In genomic region chr1:60483471-60483870, GRCh38 we compare ENCODE assay signal across 19 cellular contexts.
A peak's percentile ranks its signal among the peaks of the same experiment; 100 is the strongest.
DNase-seq lines count a peak whose midpoint lies in the region; FAIRE-seq and TF ChIP-seq lines count a peak whose summit lies in the region.
"Had no signal": no experiment of that assay in that cellular context is flagged by ENCODE, and none has a peak within 500 bp of the region (broad histone marks: within the 10 kb centered on the region; RNA-seq: fewer than 3 reads in every experiment).

No MANE protein-coding gene starts in this region.

- H3K4me3 ChIP-seq in bronchial epithelial cell (ENCODE audit: low read depth, low read length) (no peak overlapping the region), hepatocyte (no peak overlapping the region), testis (no peak overlapping the region)
- H3K4me3 ChIP-seq: BLaER1, GM23338 had no signal

- WGBS in hepatocyte (ENCODE audit: low lambda C conversion rate, missing lambda C conversion rate) = 59% methylated on average over 3 of the region's 3 CpGs
- 78 to 84% methylated on average over 3 of the region's 3 CpGs for WGBS in testis, 2 donors

- no peak overlapping the region for H3K4me3 Mint-ChIP-seq in nephron progenitor cell
- H3K4me3 Mint-ChIP-seq: CD8-positive, alpha-beta memory T cell; GM23338 had no signal

- H3K27me3 Mint-ChIP-seq in nephron progenitor cell (ENCODE audit: low read depth, poor library complexity) = no peaks in the 10 kb centered on the region
- H3K27me3 Mint-ChIP-seq: CD8-positive, alpha-beta memory T cell had no signal

- FAIRE-seq in bronchial epithelial cell (lab: Jason Lieb, UNC) = no peak
- FAIRE-seq: GM12892 had no signal

- no peak for TF ChIP-seq CTCF in bronchial epithelial cell (IDR thresholded peaks at IDR 0.05; ENCODE audit: insufficient read depth, low read length, severe bottlenecking)
- no peak for TF ChIP-seq CTCF in nephron progenitor cell (IDR thresholded peaks at IDR 0.05)
- no peak for TF ChIP-seq CTCF in hepatocyte (IDR thresholded peaks at IDR 0.05; ENCODE audit: poor library complexity)
- no peak for TF ChIP-seq CTCF in testis (IDR thresholded peaks at IDR 0.05)

- H3K9me3 ChIP-seq in hepatocyte (ENCODE audit: low read depth) (no peaks in the 10 kb centered on the region), testis (no peaks in the 10 kb centered on the region)
- H3K9me3 ChIP-seq: Caco-2 had no signal

- H2AFZ ChIP-seq in hepatocyte = no peak overlapping the region
- H2AFZ ChIP-seq: GM23338 had no signal

- H3K4me1 ChIP-seq in hepatocyte (ENCODE audit: insufficient read depth) (no peaks in the 10 kb centered on the region), testis (no peaks in the 10 kb centered on the region)
- H3K4me1 ChIP-seq: BLaER1, Caco-2 had no signal

- intact Hi-C loops in testis (cut with DNase I; ENCODE audit: low total_unique reads) = no loop called here

- TF ChIP-seq POLR2A in testis (IDR thresholded peaks at IDR 0.05) = no peak

- H3K27ac Mint-ChIP-seq in nephron progenitor cell = peak overlapping the region; percentile 13
- H3K27ac Mint-ChIP-seq: CD8-positive, alpha-beta memory T cell; GM23338 had no signal

- peaks cover 27% of the 10 kb centered on the region for H3K9me3 Mint-ChIP-seq in nephron progenitor cell

- no peak overlapping the region for H3K4me2 ChIP-seq in hepatocyte
- H3K4me2 ChIP-seq: BLaER1, GM23338 had no signal

- H3K27ac ChIP-seq in hepatocyte (no peak overlapping the region), testis (no peak overlapping the region)
- H3K27ac ChIP-seq: 22Rv1, BLaER1, HL-60 had no signal

- peak in 2 of 3 experiments; percentile 26 to 70 for DNase-seq in NCI-H1417 (lab: John Stamatoyannopoulos, UW)
- no peak for DNase-seq in NCI-H1417 treated with DMSO at 0.1 percent for 48 hours (lab: John Stamatoyannopoulos, UW)
- DNase-seq in bronchial epithelial cell (ENCODE audit: low read depth) = peak; percentile 55
- no peak for DNase-seq in nephron progenitor cell
- peak; percentile 6 for DNase-seq in renal cortical epithelial cell (ENCODE audit: low read depth)
- DNase-seq in hepatocyte (ENCODE audit: low spot score) = no peak
- DNase-seq in activated CD4-positive, alpha-beta T cell treated with anti-CD3 and anti-CD28 coated beads, Interleukin-2, amount 50 U/mL, for 4 hours = no peak
- DNase-seq in testis = no peak
- DNase-seq: AML-193; Caco-2; CD8-positive, alpha-beta memory T cell; DND-41; GDM1; H7 had no signal

- no peaks in the 10 kb centered on the region for H3K79me2 ChIP-seq in hepatocyte

- peaks cover 7% of the 10 kb centered on the region for H3K4me1 Mint-ChIP-seq in nephron progenitor cell
- H3K4me1 Mint-ChIP-seq: CD8-positive, alpha-beta memory T cell; GM23338 had no signal

- no peaks in the 10 kb centered on the region for H4K20me1 ChIP-seq in hepatocyte (ENCODE audit: insufficient read depth, poor library complexity, severe bottlenecking)
- H4K20me1 ChIP-seq: BLaER1 had no signal

- H3K27me3 ChIP-seq in bronchial epithelial cell (ENCODE audit: control insufficient read depth, insufficient read depth, low read length) = no peaks in the 10 kb centered on the region
- no peaks in the 10 kb centered on the region for H3K27me3 ChIP-seq in hepatocyte
- no peaks in the 10 kb centered on the region for H3K27me3 ChIP-seq in testis
- H3K27me3 ChIP-seq: BLaER1 had no signal

- H3K36me3 Mint-ChIP-seq in nephron progenitor cell (ENCODE audit: low read depth) = peaks cover 5% of the 10 kb centered on the region
- H3K36me3 Mint-ChIP-seq: CD8-positive, alpha-beta memory T cell had no signal

- no peaks in the 10 kb centered on the region for H3K9me2 ChIP-seq in hepatocyte (replicated peaks; ENCODE audit: insufficient read depth)

- no peaks in the 10 kb centered on the region for H3K36me3 ChIP-seq in bronchial epithelial cell (ENCODE audit: control insufficient read depth, insufficient read depth, low read length)
- H3K36me3 ChIP-seq in hepatocyte (replicated peaks; ENCODE audit: insufficient read depth, low read depth) = no peaks in the 10 kb centered on the region
- no peaks in the 10 kb centered on the region for H3K36me3 ChIP-seq in testis (ENCODE audit: low read depth, missing control alignments)
- H3K36me3 ChIP-seq: BLaER1 had no signal

Comparison
In these comparisons a context has a peak if more than half of its experiments do, and no peak if none do; other contexts are left out.
1. DNase-seq: peak in NCI-H1417 (2 of 3), bronchial epithelial cell (single experiment) and renal cortical epithelial cell (single experiment); none in NCI-H1417 treated with DMSO at 0.1 percent for 48 hours (single experiment), nephron progenitor cell (single experiment), hepatocyte (single experiment), activated CD4-positive, alpha-beta T cell treated with anti-CD3 and anti-CD28 coated beads, Interleukin-2, amount 50 U/mL, for 4 hours (0 of 2) and testis (single experiment).